Comparison of ENCODE assay signal across 1 cellular context in genomic region chr17:81400154-81400938, GRCh38.
TF ChIP-seq lines count a peak whose summit lies in the region.

No MANE protein-coding gene starts in this region.

TF ChIP-seq in SK-N-SH, 30 proteins besides CTCF, POLR2A, EP300 and RAD21:
- TF ChIP-seq, protein P1, sequence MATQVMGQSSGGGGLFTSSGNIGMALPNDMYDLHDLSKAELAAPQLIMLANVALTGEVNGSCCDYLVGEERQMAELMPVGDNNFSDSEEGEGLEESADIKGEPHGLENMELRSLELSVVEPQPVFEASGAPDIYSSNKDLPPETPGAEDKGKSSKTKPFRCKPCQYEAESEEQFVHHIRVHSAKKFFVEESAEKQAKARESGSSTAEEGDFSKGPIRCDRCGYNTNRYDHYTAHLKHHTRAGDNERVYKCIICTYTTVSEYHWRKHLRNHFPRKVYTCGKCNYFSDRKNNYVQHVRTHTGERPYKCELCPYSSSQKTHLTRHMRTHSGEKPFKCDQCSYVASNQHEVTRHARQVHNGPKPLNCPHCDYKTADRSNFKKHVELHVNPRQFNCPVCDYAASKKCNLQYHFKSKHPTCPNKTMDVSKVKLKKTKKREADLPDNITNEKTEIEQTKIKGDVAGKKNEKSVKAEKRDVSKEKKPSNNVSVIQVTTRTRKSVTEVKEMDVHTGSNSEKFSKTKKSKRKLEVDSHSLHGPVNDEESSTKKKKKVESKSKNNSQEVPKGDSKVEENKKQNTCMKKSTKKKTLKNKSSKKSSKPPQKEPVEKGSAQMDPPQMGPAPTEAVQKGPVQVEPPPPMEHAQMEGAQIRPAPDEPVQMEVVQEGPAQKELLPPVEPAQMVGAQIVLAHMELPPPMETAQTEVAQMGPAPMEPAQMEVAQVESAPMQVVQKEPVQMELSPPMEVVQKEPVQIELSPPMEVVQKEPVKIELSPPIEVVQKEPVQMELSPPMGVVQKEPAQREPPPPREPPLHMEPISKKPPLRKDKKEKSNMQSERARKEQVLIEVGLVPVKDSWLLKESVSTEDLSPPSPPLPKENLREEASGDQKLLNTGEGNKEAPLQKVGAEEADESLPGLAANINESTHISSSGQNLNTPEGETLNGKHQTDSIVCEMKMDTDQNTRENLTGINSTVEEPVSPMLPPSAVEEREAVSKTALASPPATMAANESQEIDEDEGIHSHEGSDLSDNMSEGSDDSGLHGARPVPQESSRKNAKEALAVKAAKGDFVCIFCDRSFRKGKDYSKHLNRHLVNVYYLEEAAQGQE (IDR thresholded peaks at IDR 0.05; ENCODE audit: low read depth, low read length) = no peak
- TF ChIP-seq MAX (IDR thresholded peaks at IDR 0.05; ENCODE audit: low read depth) = peak; percentile 37; the same call in 1 of the 2 replicates
TF ChIP-seq in SK-N-SH: peak in this region for 1.
